In the genomic region with DNA sequence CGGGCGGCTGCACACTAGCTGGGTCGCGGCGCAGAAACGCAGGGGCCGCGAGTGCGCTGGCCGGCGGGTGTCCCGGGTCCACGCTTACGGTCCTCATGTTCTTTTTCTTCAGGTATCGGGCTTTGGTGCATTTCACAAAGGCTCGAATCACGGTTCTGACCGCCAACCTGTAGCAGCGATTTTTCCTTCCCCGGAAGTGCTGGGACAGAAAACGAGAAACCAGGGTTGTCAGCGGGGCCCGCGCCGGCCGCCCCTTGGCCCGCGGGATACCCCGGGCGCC, we compare ENCODE assay signal across 8 cellular contexts. TPM values are rescaled to one million over a fixed set of nuclear protein-coding genes. Genes with fewer than 3 reads are reported as not detected.
DNase-seq lines count a peak whose midpoint lies in the region; ATAC-seq and TF ChIP-seq lines count a peak whose summit lies in the region.

No MANE protein-coding gene starts in this region.

- H3K9me3 ChIP-seq in AG04450 (ENCODE audit: control insufficient read depth, insufficient read depth, low read length) (peaks cover 7% of the 10 kb centered on the region), liver (ENCODE audit: control insufficient read depth in 4 of 4, low read length in 3 of 4) (no peaks in the 10 kb centered on the region), upper lobe of right lung (no peaks in the 10 kb centered on the region)

- H3K36me3 Mint-ChIP-seq in HFFc6 (ENCODE audit: low read depth) = peaks cover 59% of the 10 kb centered on the region

- H3K27ac ChIP-seq in AG04450 (ENCODE audit: low read depth, low read length) (peak overlapping the region; percentile 11), angular gyrus (ENCODE audit: low read depth, low read length) (peak overlapping the region; percentile 84), liver (ENCODE audit: low read depth in 1 of 2, low read length in 2 of 2) (peak overlapping the region; percentile 70 to 90), upper lobe of right lung (peak overlapping the region; percentile 90)

- peaks cover 11% of the 10 kb centered on the region; the same call in 1 of the 2 replicates for H3K27me3 Mint-ChIP-seq in HFFc6 (ENCODE audit: insufficient read depth)

- H3K9me3 Mint-ChIP-seq in HFFc6 = peaks cover 3% of the 10 kb centered on the region; the same call in 1 of the 2 replicates

- H3K4me1 Mint-ChIP-seq in HFFc6 (ENCODE audit: low read depth) = peaks cover 29% of the 10 kb centered on the region

- H3K4me3 Mint-ChIP-seq in HFFc6 = peak overlapping the region; percentile 93

- H3K4me1 ChIP-seq in liver (ENCODE audit: control insufficient read depth in 4 of 4, insufficient read depth in 4 of 4, low read length in 3 of 4) = peaks cover 5 to 50% (median 38%) of the 10 kb centered on the region in 4 donors
- peaks cover 21% of the 10 kb centered on the region for H3K4me1 ChIP-seq in upper lobe of right lung

- under 1% methylated on average over 30 of the region's 30 CpGs for WGBS in liver

- H3K27me3 ChIP-seq in AG04450 (ENCODE audit: control insufficient read depth, insufficient read depth, low read length) (no peaks in the 10 kb centered on the region), liver (ENCODE audit: control insufficient read depth in 4 of 4, insufficient read depth in 4 of 4, low read length in 3 of 4) (no peaks in the 10 kb centered on the region), upper lobe of right lung (no peaks in the 10 kb centered on the region)

- POLR2A ChIA-PET in AG04450 (lab: Yijun Ruan, JAX) = interaction anchor here (0.9 to 2.0 kb wide), 5 partner anchors 8 to 31 kb away, joined by 3 to 15 read pairs (median 4); a partner anchor contains a TSS

- CTCF ChIA-PET in AG04450 (lab: Charles Lee) = no interaction called here

- DNase-seq in AG04450 (ENCODE audit: low read depth, low spot score) (no peak), HFFc6 (no peak), upper lobe of right lung (no peak), NCI-H1417 treated with DMSO at 0.1 percent for 48 hours (lab: John Stamatoyannopoulos, UW) (no peak)

- H3K4me3 ChIP-seq in AG04450 (ENCODE audit: low read depth, low read length) (peak overlapping the region; percentile 81), liver (ENCODE audit: low read depth in 1 of 3, low read length in 3 of 3) (peak overlapping the region; percentile 96 to 98 (median 98)), upper lobe of right lung (peak overlapping the region; percentile 99)

- peak overlapping the region; percentile 47 to 99 for H3K9ac ChIP-seq in liver (ENCODE audit: low read depth in 1 of 2, low read length in 2 of 2)

- no peak for ATAC-seq in upper lobe of right lung
- ATAC-seq in GM18867 (IDR thresholded peaks at IDR 0.05; ENCODE audit: unreplicated experiment) = no peak
- no peak for ATAC-seq in GM19452 (IDR thresholded peaks at IDR 0.05; ENCODE audit: unreplicated experiment)

- H3K36me3 ChIP-seq in liver (ENCODE audit: control insufficient read depth in 4 of 4, insufficient read depth in 3 of 4, low read depth in 1 of 4, low read length in 3 of 4) (peaks cover 0 to 17% (median 10%) of the 10 kb centered on the region in 4 donors), upper lobe of right lung (peaks cover 39% of the 10 kb centered on the region)

- no peak for TF ChIP-seq RAD21 in liver (IDR thresholded peaks at IDR 0.05)

- peak overlapping the region; percentile 83 for H3K27ac Mint-ChIP-seq in HFFc6

- intact Hi-C loops in upper lobe of right lung (cut with DNase I) = no loop called here

- TF ChIP-seq CTCF in AG04450 (IDR thresholded peaks at IDR 0.05; ENCODE audit: low read depth, low read length) (no peak), HFFc6 (IDR thresholded peaks at IDR 0.05) (no peak), liver (IDR thresholded peaks at IDR 0.05; ENCODE audit: low read depth, low read length, missing input control) (no peak), upper lobe of right lung (IDR thresholded peaks at IDR 0.05) (no peak)

TF ChIP-seq in liver, 16 proteins besides CTCF, POLR2A, EP300 and RAD21 (continues in another document):
- no peak for TF ChIP-seq FOXA1 (IDR thresholded peaks at IDR 0.05)
- no peak for TF ChIP-seq GABPA (IDR thresholded peaks at IDR 0.05 in 1 of 2, conservative IDR thresholded peaks at IDR 0.05 in 1 of 2)
- TF ChIP-seq HNF4G (IDR thresholded peaks at IDR 0.05) = no peak
- TF ChIP-seq HNF4A (conservative IDR thresholded peaks at IDR 0.05) = no peak
- no peak for TF ChIP-seq FOXA2 (IDR thresholded peaks at IDR 0.05)
- no peak for TF ChIP-seq TAF1 (conservative IDR thresholded peaks at IDR 0.05)
- no peak for TF ChIP-seq RXRA (IDR thresholded peaks at IDR 0.05)
- no peak for TF ChIP-seq EGR1 (IDR thresholded peaks at IDR 0.05; ENCODE audit: low read depth in 2 of 2)
- TF ChIP-seq, protein P1, sequence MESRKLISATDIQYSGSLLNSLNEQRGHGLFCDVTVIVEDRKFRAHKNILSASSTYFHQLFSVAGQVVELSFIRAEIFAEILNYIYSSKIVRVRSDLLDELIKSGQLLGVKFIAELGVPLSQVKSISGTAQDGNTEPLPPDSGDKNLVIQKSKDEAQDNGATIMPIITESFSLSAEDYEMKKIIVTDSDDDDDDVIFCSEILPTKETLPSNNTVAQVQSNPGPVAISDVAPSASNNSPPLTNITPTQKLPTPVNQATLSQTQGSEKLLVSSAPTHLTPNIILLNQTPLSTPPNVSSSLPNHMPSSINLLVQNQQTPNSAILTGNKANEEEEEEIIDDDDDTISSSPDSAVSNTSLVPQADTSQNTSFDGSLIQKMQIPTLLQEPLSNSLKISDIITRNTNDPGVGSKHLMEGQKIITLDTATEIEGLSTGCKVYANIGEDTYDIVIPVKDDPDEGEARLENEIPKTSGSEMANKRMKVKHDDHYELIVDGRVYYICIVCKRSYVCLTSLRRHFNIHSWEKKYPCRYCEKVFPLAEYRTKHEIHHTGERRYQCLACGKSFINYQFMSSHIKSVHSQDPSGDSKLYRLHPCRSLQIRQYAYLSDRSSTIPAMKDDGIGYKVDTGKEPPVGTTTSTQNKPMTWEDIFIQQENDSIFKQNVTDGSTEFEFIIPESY (IDR thresholded peaks at IDR 0.05) = no peak
- TF ChIP-seq, protein P2, sequence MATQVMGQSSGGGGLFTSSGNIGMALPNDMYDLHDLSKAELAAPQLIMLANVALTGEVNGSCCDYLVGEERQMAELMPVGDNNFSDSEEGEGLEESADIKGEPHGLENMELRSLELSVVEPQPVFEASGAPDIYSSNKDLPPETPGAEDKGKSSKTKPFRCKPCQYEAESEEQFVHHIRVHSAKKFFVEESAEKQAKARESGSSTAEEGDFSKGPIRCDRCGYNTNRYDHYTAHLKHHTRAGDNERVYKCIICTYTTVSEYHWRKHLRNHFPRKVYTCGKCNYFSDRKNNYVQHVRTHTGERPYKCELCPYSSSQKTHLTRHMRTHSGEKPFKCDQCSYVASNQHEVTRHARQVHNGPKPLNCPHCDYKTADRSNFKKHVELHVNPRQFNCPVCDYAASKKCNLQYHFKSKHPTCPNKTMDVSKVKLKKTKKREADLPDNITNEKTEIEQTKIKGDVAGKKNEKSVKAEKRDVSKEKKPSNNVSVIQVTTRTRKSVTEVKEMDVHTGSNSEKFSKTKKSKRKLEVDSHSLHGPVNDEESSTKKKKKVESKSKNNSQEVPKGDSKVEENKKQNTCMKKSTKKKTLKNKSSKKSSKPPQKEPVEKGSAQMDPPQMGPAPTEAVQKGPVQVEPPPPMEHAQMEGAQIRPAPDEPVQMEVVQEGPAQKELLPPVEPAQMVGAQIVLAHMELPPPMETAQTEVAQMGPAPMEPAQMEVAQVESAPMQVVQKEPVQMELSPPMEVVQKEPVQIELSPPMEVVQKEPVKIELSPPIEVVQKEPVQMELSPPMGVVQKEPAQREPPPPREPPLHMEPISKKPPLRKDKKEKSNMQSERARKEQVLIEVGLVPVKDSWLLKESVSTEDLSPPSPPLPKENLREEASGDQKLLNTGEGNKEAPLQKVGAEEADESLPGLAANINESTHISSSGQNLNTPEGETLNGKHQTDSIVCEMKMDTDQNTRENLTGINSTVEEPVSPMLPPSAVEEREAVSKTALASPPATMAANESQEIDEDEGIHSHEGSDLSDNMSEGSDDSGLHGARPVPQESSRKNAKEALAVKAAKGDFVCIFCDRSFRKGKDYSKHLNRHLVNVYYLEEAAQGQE (IDR thresholded peaks at IDR 0.05) = no peak
- no peak for TF ChIP-seq SP1 (IDR thresholded peaks at IDR 0.05)

RNA-seq across cellular contexts. Expression of a gene that starts 0.3 kb away (rescaled TPM):
- polyA plus RNA-seq in AG04450 (2011; rRNA removed) = 131 and 140 TPM in 2 replicates
- polyA minus RNA-seq in AG04450 (2011; rRNA and poly(A)+ RNA removed) = 58.6 and 62.5 TPM in 2 replicates
- 100 to 1,000 TPM; 131 to 154 (median 141) TPM for total RNA-seq in HFFc6 (2021; fragmentation: NEBNext Ultra II Directional; extraction: Animal tissue kit (Norgen Biotek cat#: 25700))
- total RNA-seq in liver = 10 to 100 TPM; 47.8 to 47.9 TPM
- 100 to 1,000 TPM; 100 to 170 TPM for polyA plus RNA-seq in liver
- total RNA-seq in upper lobe of right lung = 80.7 TPM

RNA-seq across cellular contexts. Expression of a gene that starts 7.6 kb away (rescaled TPM):
- polyA plus RNA-seq in AG04450 (2011; rRNA removed) (169 and 181 TPM in 2 replicates), liver (100 to 1,000 TPM in 1 of 2 donors, 10 to 100 TPM in 1; 46.4 to 160 TPM)
- polyA minus RNA-seq in AG04450 (2011; rRNA and poly(A)+ RNA removed) = 49.4 and 57.8 TPM in 2 replicates
- total RNA-seq in HFFc6 (2021; fragmentation: NEBNext Ultra II Directional; extraction: Animal tissue kit (Norgen Biotek cat#: 25700)) = 100 to 1,000 TPM in 5 of 6 experiments, 10 to 100 TPM in 1; 96.2 to 115 (median 104) TPM
- total RNA-seq in liver (100 to 1,000 TPM in 1 of 2 donors, 10 to 100 TPM in 1; 47.3 to 170 TPM), upper lobe of right lung (165 TPM)

RNA-seq across cellular contexts. Expression of a gene that starts 14.3 kb away (rescaled TPM):
- 0.16 and 0.24 TPM in 2 replicates for polyA plus RNA-seq in AG04450 (2011; rRNA removed)
- 0.18 TPM in 1 of 2 replicates, not detected in the other for polyA minus RNA-seq in AG04450 (2011; rRNA and poly(A)+ RNA removed)
- total RNA-seq in HFFc6 (2021; fragmentation: NEBNext Ultra II Directional; extraction: Animal tissue kit (Norgen Biotek cat#: 25700)) = under 1 TPM in 2 of 6 experiments, not detected in 4; 0.14 TPM
- under 1 TPM; 0.14 to 0.17 TPM for total RNA-seq in liver
- under 1 TPM; 0.30 to 0.31 TPM for polyA plus RNA-seq in liver
- total RNA-seq in upper lobe of right lung = 21.5 TPM

RNA-seq across cellular contexts. Expression of a gene that starts 28.7 kb away (rescaled TPM):
- 3.9 and 5.3 TPM in 2 replicates for polyA plus RNA-seq in AG04450 (2011; rRNA removed)
- 0.46 and 0.52 TPM in 2 replicates for polyA minus RNA-seq in AG04450 (2011; rRNA and poly(A)+ RNA removed)
- under 1 TPM in 5 of 6 experiments, not detected in 1; 0.12 to 0.33 (median 0.24) TPM for total RNA-seq in HFFc6 (2021; fragmentation: NEBNext Ultra II Directional; extraction: Animal tissue kit (Norgen Biotek cat#: 25700))
- 10 to 100 TPM; 22.8 to 41.6 TPM for total RNA-seq in liver
- polyA plus RNA-seq in liver = 10 to 100 TPM; 18.3 to 81.3 TPM
- total RNA-seq in upper lobe of right lung = 87.4 TPM

RNA-seq across cellular contexts. Expression of a gene that starts 31.8 kb away (rescaled TPM):
- polyA plus RNA-seq in AG04450 (2011; rRNA removed) (54.3 and 71.2 TPM in 2 replicates), liver (100 to 1,000 TPM; 143 to 175 TPM)
- 17.7 and 23.9 TPM in 2 replicates for polyA minus RNA-seq in AG04450 (2011; rRNA and poly(A)+ RNA removed)
- total RNA-seq in HFFc6 (2021; fragmentation: NEBNext Ultra II Directional; extraction: Animal tissue kit (Norgen Biotek cat#: 25700)) = 100 to 1,000 TPM; 178 to 206 (median 196) TPM
- total RNA-seq in liver (10 to 100 TPM; 38.4 to 52.6 TPM), upper lobe of right lung (92.1 TPM)

Comparison
In these comparisons a context has a peak if more than half of its experiments do, and no peak if none do; other contexts are left out.
1. H3K27ac ChIP-seq: peak in every context shown above with its lines; median percentile 90 in upper lobe of right lung; 84 in angular gyrus; 80 in liver; 11 in AG04450.
2. RNA of a gene that starts 14.3 kb away (total RNA-seq): 21.5 TPM in upper lobe of right lung (single experiment); 0.14 to 0.17 TPM in liver and 0.14 TPM in HFFc6; every median in the first group is over 10 times any median in the second.
3. Peak in every context shown above with its lines, with median percentiles within 50 percentile points of each other: H3K4me3 ChIP-seq.